Comparison of ENCODE assay signal across 8 cellular contexts in the genomic region with DNA sequence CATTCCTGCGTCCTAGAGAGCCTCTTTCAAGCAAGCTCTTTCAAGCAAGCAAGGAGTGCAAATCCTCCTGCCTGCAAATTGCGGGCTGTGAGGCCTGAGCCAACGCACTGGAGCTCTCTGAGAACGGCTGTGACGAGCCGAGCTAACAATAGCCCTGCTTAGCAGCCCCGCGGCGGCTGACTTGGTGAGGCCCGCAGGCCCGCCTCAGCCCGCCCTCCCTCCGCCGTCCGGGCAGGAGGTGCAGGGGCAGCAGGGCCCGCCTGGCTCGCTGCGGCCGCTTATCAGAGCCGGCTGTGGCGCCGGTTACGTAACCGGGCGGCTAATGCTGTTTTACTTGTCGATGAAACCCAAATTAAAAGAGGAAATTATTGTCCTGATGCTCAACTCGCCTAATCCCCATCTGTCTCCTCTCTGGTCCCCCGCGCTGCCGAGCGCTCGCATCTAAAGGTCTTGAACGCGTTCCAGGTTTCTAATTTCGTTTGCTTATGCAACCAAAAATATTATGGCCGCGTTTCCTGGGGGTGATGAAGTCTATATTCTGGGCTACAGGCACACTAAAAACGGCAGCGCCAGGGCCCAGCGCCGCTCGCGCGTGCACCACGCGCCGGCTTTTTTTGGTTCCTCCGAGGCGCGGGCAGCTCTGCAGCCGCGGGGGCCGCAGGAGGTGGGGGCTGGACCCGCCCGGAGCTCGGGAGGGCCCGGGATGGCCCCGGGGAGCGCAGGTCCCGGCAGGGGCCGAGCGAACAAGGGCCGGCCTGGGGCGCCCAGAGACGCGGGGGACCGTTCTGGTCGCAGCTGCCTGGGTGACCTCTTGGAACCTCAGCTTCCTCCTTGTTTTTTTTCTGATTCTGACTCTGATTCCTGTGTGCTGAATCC.
DNase-seq lines count a peak whose midpoint lies in the region; ATAC-seq and TF ChIP-seq lines count a peak whose summit lies in the region.

No MANE protein-coding gene starts in this region.

- ATAC-seq in GM19455 (IDR thresholded peaks at IDR 0.05; ENCODE audit: unreplicated experiment) (peak; percentile 70), omental fat pad (ENCODE audit: low FRiP score) (peak; percentile 72)

- H3K27ac ChIP-seq in vagina, result peak overlapping the region; percentile 96

- no peak for TF ChIP-seq POLR2A in NB4 (IDR thresholded peaks at IDR 0.05; ENCODE audit: extremely low read depth, insufficient read length)
- TF ChIP-seq POLR2A in vagina (IDR thresholded peaks at IDR 0.05), result no peak

- no peaks in the 10 kb centered on the region for H3K36me3 ChIP-seq in vagina

- H3K4me1 ChIP-seq in vagina, result peaks cover 23% of the 10 kb centered on the region

- H3K4me3 ChIP-seq in AG09309 (ENCODE audit: control insufficient read depth, low read depth, low read length) (peak overlapping the region; percentile 33), NB4 (ENCODE audit: low read depth, low read length) (peak overlapping the region; percentile 53), vagina (peak overlapping the region; percentile 40 to 46)

- intact Hi-C loops in cardiac septum (cut with DNase I), result loop anchor here (1.0 kb wide), 1 partner anchor 64 kb away; no protein-coding TSS in a partner anchor
- intact Hi-C loops in vagina (cut with DNase I), result loop anchor here (2.0 kb wide), 2 partner anchors 20 to 64 kb away; a partner anchor contains a TSS

- H3K9me3 ChIP-seq in vagina, result no peaks in the 10 kb centered on the region

- TF ChIP-seq CTCF in AG09309 (IDR thresholded peaks at IDR 0.05; ENCODE audit: control insufficient read depth, insufficient read depth, low read depth, low read length, missing control alignments) (no peak), NB4 (IDR thresholded peaks at IDR 0.05; ENCODE audit: low read depth, low read length) (no peak), omental fat pad (IDR thresholded peaks at IDR 0.05) (no peak), vagina (IDR thresholded peaks at IDR 0.05) (no peak)

- DNase-seq in AG09309 (ENCODE audit: low read depth), result peak; percentile 51
- DNase-seq in NB4 (ENCODE audit: low read depth), result peak; percentile 96
- DNase-seq in SK-N-DZ (ENCODE audit: low spot score), result peak; percentile 83
- DNase-seq in amygdala (lab: John Stamatoyannopoulos, UW), result peak in 55 of 56 donors; percentile 40 to 97 (median 83)
- DNase-seq in cardiac septum (ENCODE audit: low spot score), result peak; percentile 92
- no peak for DNase-seq in omental fat pad (ENCODE audit: low spot score)
- DNase-seq in vagina (ENCODE audit: extremely low spot score in 2 of 2), result no peak

- H3K27me3 ChIP-seq in vagina, result no peaks in the 10 kb centered on the region

Comparison
In these comparisons a context has a peak if more than half of its experiments do, and no peak if none do; other contexts are left out.
1. DNase-seq: peak in AG09309 (single experiment), NB4 (single experiment), SK-N-DZ (single experiment), amygdala (55 of 56) and cardiac septum (single experiment); none in omental fat pad (single experiment) and vagina (0 of 2).
2. Peak in every context shown above with its lines, with median percentiles within 50 percentile points of each other: H3K4me3 ChIP-seq.